Comparison of ENCODE assay signal across 23 cellular contexts in the genomic region with DNA sequence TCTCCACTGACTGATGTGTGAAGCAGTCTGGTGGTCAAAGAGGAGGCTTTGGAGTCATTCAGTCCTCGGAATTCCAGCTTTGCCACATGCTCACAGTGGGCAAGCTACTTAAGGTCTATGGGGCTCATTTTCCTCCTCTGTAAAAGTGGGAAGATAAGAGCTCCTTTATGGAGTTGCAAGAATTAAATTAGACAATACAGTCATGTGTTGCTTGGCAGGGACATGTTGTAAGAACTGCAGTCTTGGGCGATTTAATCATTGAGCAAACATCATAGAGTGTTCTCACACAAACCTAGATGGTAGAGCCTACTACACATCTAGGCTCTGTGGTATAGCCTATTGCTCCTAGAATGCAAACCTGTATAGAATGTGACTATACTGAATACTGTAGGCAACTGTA.
DNase-seq lines count a peak whose midpoint lies in the region; ATAC-seq, FAIRE-seq and TF ChIP-seq lines count a peak whose summit lies in the region.
"Had no signal": no experiment of that assay in that cellular context is flagged by ENCODE, and none has a peak within 500 bp of the region (broad histone marks: within the 10 kb centered on the region; RNA-seq: fewer than 3 reads in every experiment).

No MANE protein-coding gene starts in this region.

- no peaks in the 10 kb centered on the region for H3K9me3 ChIP-seq in thoracic aorta
- H3K9me3 ChIP-seq: BE2C had no signal

- H3K36me3 ChIP-seq in bronchial epithelial cell (ENCODE audit: control insufficient read depth, insufficient read depth, low read length) (no peaks in the 10 kb centered on the region), thoracic aorta (no peaks in the 10 kb centered on the region)
- H3K36me3 ChIP-seq: BE2C had no signal

- no peak overlapping the region for H3K4me3 Mint-ChIP-seq in activated CD4-positive, alpha-beta memory T cell treated with anti-CD3 and anti-CD28 coated beads, Interleukin-2, amount 10 ng/mL, durations not matched to agents 7 days and 5 days
- H3K4me3 Mint-ChIP-seq: CD4-positive, CD25-positive, alpha-beta regulatory T cell; CD8-positive, alpha-beta memory T cell; HFFc6 had no signal

- H3K27ac Mint-ChIP-seq in activated CD4-positive, alpha-beta memory T cell treated with anti-CD3 and anti-CD28 coated beads, Interleukin-2, amount 10 ng/mL, durations not matched to agents 7 days and 5 days, result no peak overlapping the region
- H3K27ac Mint-ChIP-seq: CD4-positive, CD25-positive, alpha-beta regulatory T cell; CD8-positive, alpha-beta memory T cell; HFFc6 had no signal

- FAIRE-seq in bronchial epithelial cell (lab: Jason Lieb, UNC), result no peak
- FAIRE-seq: A204.1 had no signal

- peak; percentile 28 for DNase-seq in SK-MEL-5 (ENCODE audit: low read depth, low spot score)
- peak; percentile 28 for DNase-seq in bronchial epithelial cell (ENCODE audit: low read depth)
- no peak for DNase-seq in left colon
- DNase-seq in thoracic aorta (ENCODE audit: low spot score), result no peak
- no peak for DNase-seq in substantia nigra (lab: John Stamatoyannopoulos, UW)
- DNase-seq in activated CD4-positive, alpha-beta memory T cell treated with anti-CD3 and anti-CD28 coated beads, Interleukin-2, amount 10 ng/mL, durations not matched to agents 7 days and 5 days, result no peak
- no peak for DNase-seq in DMS114 treated with DMSO at 0.1 percent for 48 hours (lab: John Stamatoyannopoulos, UW; ENCODE audit: unreplicated experiment)
- DNase-seq: ACHN; BE2C; C1 segment of cervical spinal cord; CD4-positive, CD25-positive, alpha-beta regulatory T cell; CD8-positive, alpha-beta memory T cell; COR-L47; DMS153; DMS79; GF-D8; GOT3; H7; HFFc6 had no signal

- H3K4me1 ChIP-seq in thoracic aorta (ENCODE audit: control insufficient read depth in 1 of 2, low read depth in 2 of 2), result peaks cover 7 to 10% of the 10 kb centered on the region in 2 donors
- H3K4me1 ChIP-seq: BE2C had no signal

- no peaks in the 10 kb centered on the region for H3K27me3 Mint-ChIP-seq in activated CD4-positive, alpha-beta memory T cell treated with anti-CD3 and anti-CD28 coated beads, Interleukin-2, amount 10 ng/mL, durations not matched to agents 7 days and 5 days
- H3K27me3 Mint-ChIP-seq: CD4-positive, CD25-positive, alpha-beta regulatory T cell; CD8-positive, alpha-beta memory T cell had no signal

- H3K27ac ChIP-seq in thoracic aorta (peak overlapping the region; percentile 15 to 21), substantia nigra (ENCODE audit: low read depth, low read length, poor library complexity, severe bottlenecking) (no peak overlapping the region)
- H3K27ac ChIP-seq: HL-60 had no signal

- POLR2A ChIA-PET in activated CD4-positive, alpha-beta memory T cell treated with anti-CD3 and anti-CD28 coated beads, Interleukin-2, amount 10 ng/mL, durations not matched to agents 7 days and 5 days (lab: Charles Lee), result no interaction called here

- CTCF ChIA-PET in activated CD4-positive, alpha-beta memory T cell treated with anti-CD3 and anti-CD28 coated beads, Interleukin-2, amount 10 ng/mL, durations not matched to agents 7 days and 5 days (lab: Charles Lee), result interaction anchor here (0.9 kb wide), 1 partner anchor 22 kb away, joined by 3 read pairs; no protein-coding TSS in a partner anchor

- no peaks in the 10 kb centered on the region for H3K4me1 Mint-ChIP-seq in activated CD4-positive, alpha-beta memory T cell treated with anti-CD3 and anti-CD28 coated beads, Interleukin-2, amount 10 ng/mL, durations not matched to agents 7 days and 5 days
- H3K4me1 Mint-ChIP-seq: CD4-positive, CD25-positive, alpha-beta regulatory T cell; CD8-positive, alpha-beta memory T cell had no signal

- H3K27me3 ChIP-seq in bronchial epithelial cell (ENCODE audit: control insufficient read depth, insufficient read depth, low read length), result no peaks in the 10 kb centered on the region
- no peaks in the 10 kb centered on the region for H3K27me3 ChIP-seq in thoracic aorta (replicated peaks; ENCODE audit: insufficient read depth)
- H3K27me3 ChIP-seq: BE2C had no signal

- ATAC-seq in left colon (peak; percentile 63), thoracic aorta (ENCODE audit: insufficient number of reproducible peaks, low FRiP score, low read depth) (peak; percentile 41), HG03108 (IDR thresholded peaks at IDR 0.05; ENCODE audit: unreplicated experiment) (no peak)
- ATAC-seq: HCT116 had no signal

- H3K36me3 Mint-ChIP-seq in activated CD4-positive, alpha-beta memory T cell treated with anti-CD3 and anti-CD28 coated beads, Interleukin-2, amount 10 ng/mL, durations not matched to agents 7 days and 5 days (ENCODE audit: low read depth), result no peaks in the 10 kb centered on the region
- H3K36me3 Mint-ChIP-seq: CD4-positive, CD25-positive, alpha-beta regulatory T cell; CD8-positive, alpha-beta memory T cell had no signal

- peaks cover 2% of the 10 kb centered on the region for H3K9me3 Mint-ChIP-seq in activated CD4-positive, alpha-beta memory T cell treated with anti-CD3 and anti-CD28 coated beads, Interleukin-2, amount 10 ng/mL, durations not matched to agents 7 days and 5 days
- H3K9me3 Mint-ChIP-seq: HFFc6 had no signal

- intact Hi-C loops in left colon (cut with DNase I, micrococcal nuclease), result no loop called here

- in situ Hi-C loops in SK-MEL-5 (cut with HindIII; ENCODE audit: low pct_unique_long_range_greater_than_20kb, low sequenced_read_pairs), result no loop called here

- TF ChIP-seq CTCF in bronchial epithelial cell (IDR thresholded peaks at IDR 0.05; ENCODE audit: insufficient read depth, low read length, severe bottlenecking) (no peak), thoracic aorta (IDR thresholded peaks at IDR 0.05) (no peak)

- H3K4me3 ChIP-seq in bronchial epithelial cell (ENCODE audit: low read depth, low read length) (no peak overlapping the region), thoracic aorta (no peak overlapping the region)

Comparison
In these comparisons a context has a peak if more than half of its experiments do, and no peak if none do; other contexts are left out.
1. DNase-seq: peak in SK-MEL-5 (single experiment) and bronchial epithelial cell (single experiment); none in left colon (0 of 2), thoracic aorta (single experiment), substantia nigra (0 of 49), activated CD4-positive, alpha-beta memory T cell treated with anti-CD3 and anti-CD28 coated beads, Interleukin-2, amount 10 ng/mL, durations not matched to agents 7 days and 5 days (single experiment) and DMS114 treated with DMSO at 0.1 percent for 48 hours (single experiment).